4 cellular contexts compared by ENCODE assay signal in the genomic region with DNA sequence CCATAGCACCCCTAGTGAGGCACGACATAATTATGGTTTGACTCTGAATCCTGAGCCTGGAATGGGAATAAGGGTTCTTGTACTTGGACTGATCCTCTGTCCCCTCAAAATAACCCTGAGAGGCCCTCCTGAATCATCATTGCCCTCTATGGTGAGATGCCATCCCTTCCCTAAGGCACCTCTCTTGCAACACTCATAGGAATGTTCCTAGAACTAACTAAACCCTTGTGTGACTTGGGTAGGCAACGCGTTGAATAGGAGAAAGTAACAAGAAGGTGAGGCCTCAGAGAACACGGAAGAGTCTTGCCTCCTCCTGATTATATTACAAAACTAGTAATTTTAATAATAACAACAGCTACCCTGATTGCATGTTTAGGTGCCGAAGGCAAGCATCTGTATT.
"Had no signal": no experiment of that assay in that cellular context is flagged by ENCODE, and none has a peak within 500 bp of the region (broad histone marks: within the 10 kb centered on the region; RNA-seq: fewer than 3 reads in every experiment).

No MANE protein-coding gene starts in this region.

- H2AFZ ChIP-seq: GM23338 had no signal

- H3K4me1 Mint-ChIP-seq: IgD-negative memory B cell had no signal

- H3K4me3 Mint-ChIP-seq: GM23338, H9, IgD-negative memory B cell had no signal

- H3K4me2 ChIP-seq: GM23338 had no signal

- H3K9me3 Mint-ChIP-seq: GM23338, H9 had no signal

- DNase-seq: H9, HCEC 1CT had no signal

- H3K4me3 ChIP-seq: GM23338 had no signal

- H3K27ac Mint-ChIP-seq: GM23338, H9, IgD-negative memory B cell had no signal
